ENCODE assay signal across 4 cellular contexts in genomic region chr1:57361516-57361915, GRCh38.
"Had no signal": no experiment of that assay in that cellular context is flagged by ENCODE, and none has a peak within 500 bp of the region (broad histone marks: within the 10 kb centered on the region; RNA-seq: fewer than 3 reads in every experiment).

No MANE protein-coding gene starts in this region.

- DNase-seq: H9, HCEC 1CT, IMR-90 had no signal

- H3K4me3 Mint-ChIP-seq: GM23338, H9 had no signal

- H3K4me2 ChIP-seq: GM23338 had no signal

- H2AFZ ChIP-seq: GM23338 had no signal

- ATAC-seq: GM23338 had no signal

- H3K27ac Mint-ChIP-seq: GM23338, H9 had no signal

- H3K4me3 ChIP-seq: GM23338 had no signal
